In genomic region chr11:124725719-124726105, GRCh38 we compare ENCODE assay signal across 10 cellular contexts. TPM values are rescaled to one million over a fixed set of nuclear protein-coding genes. Genes with fewer than 3 reads are reported as not detected.
DNase-seq lines count a peak whose midpoint lies in the region; ATAC-seq and TF ChIP-seq lines count a peak whose summit lies in the region.
"Had no signal": no experiment of that assay in that cellular context is flagged by ENCODE, and none has a peak within 500 bp of the region (broad histone marks: within the 10 kb centered on the region; RNA-seq: fewer than 3 reads in every experiment).

No MANE protein-coding gene starts in this region.

- peaks cover 26% of the 10 kb centered on the region for H3K27me3 Mint-ChIP-seq in memory B cell
- H3K27me3 Mint-ChIP-seq in mesothelial cell of epicardium (ENCODE audit: low read depth): peaks cover 72% of the 10 kb centered on the region

- no peak overlapping the region for H3K27ac Mint-ChIP-seq in memory B cell
- no peak overlapping the region for H3K27ac Mint-ChIP-seq in mesothelial cell of epicardium

- H3K4me1 ChIP-seq in HAP-1: peaks cover 11% of the 10 kb centered on the region
- H3K4me1 ChIP-seq: SJSA1 had no signal

- peak overlapping the region; percentile 45 for H3K4me3 Mint-ChIP-seq in memory B cell
- no peak overlapping the region for H3K4me3 Mint-ChIP-seq in mesothelial cell of epicardium

- peaks cover 4% of the 10 kb centered on the region; the same call in 1 of the 2 replicates for H3K27me3 ChIP-seq in HAP-1 (ENCODE audit: low read depth)
- H3K27me3 ChIP-seq: SJSA1 had no signal

- peak overlapping the region; percentile 77 for H3K27ac ChIP-seq in VCaP
- H3K27ac ChIP-seq: SJSA1 had no signal

- no peaks in the 10 kb centered on the region for H3K9me3 ChIP-seq in HAP-1
- H3K9me3 ChIP-seq: SJSA1 had no signal

- H3K9me3 Mint-ChIP-seq in memory B cell: no peaks in the 10 kb centered on the region
- no peaks in the 10 kb centered on the region for H3K9me3 Mint-ChIP-seq in mesothelial cell of epicardium

- ATAC-seq in HG03097 (IDR thresholded peaks at IDR 0.05; ENCODE audit: low FRiP score, unreplicated experiment) (peak; percentile 10), memory B cell (ENCODE audit: low read depth) (peak; percentile 15)

- DNase-seq in GF-D8 (lab: John Stamatoyannopoulos, UW) (peak; percentile 90), memory B cell (ENCODE audit: low spot score in 2 of 2) (no peak), NCI-H146 (lab: John Stamatoyannopoulos, UW) (no peak), mucosa of gallbladder (ENCODE audit: low spot score) (no peak), mesothelial cell of epicardium (ENCODE audit: low spot score in 2 of 2, unreplicated experiment in 2 of 2) (no peak), HAP-1 (ENCODE audit: low spot score in 2 of 2) (no peak)

- in situ Hi-C loops in HAP-1 (cut with MboI; ENCODE audit: low sequenced_read_pairs): no loop called here

- peaks cover 3% of the 10 kb centered on the region for H3K36me3 Mint-ChIP-seq in memory B cell
- no peaks in the 10 kb centered on the region for H3K36me3 Mint-ChIP-seq in mesothelial cell of epicardium

- no peaks in the 10 kb centered on the region for H3K36me3 ChIP-seq in HAP-1 (replicated peaks)
- H3K36me3 ChIP-seq: SJSA1 had no signal

- TF ChIP-seq CTCF in VCaP (conservative IDR thresholded peaks at IDR 0.05): no peak
- no peak for TF ChIP-seq CTCF in mesothelial cell of epicardium (IDR thresholded peaks at IDR 0.05; ENCODE audit: unreplicated experiment)

- no peak overlapping the region for H3K4me3 ChIP-seq in HAP-1
- H3K4me3 ChIP-seq: SJSA1 had no signal

- H3K4me1 Mint-ChIP-seq in memory B cell: peaks cover 15% of the 10 kb centered on the region
- peaks cover 21% of the 10 kb centered on the region for H3K4me1 Mint-ChIP-seq in mesothelial cell of epicardium

RNA-seq across cellular contexts. Expression of gene NRGN, which starts 14.0 kb away (rescaled TPM):
- 6.1 TPM for total RNA-seq in mucosa of gallbladder
- 2.7 to 2.9 TPM (median 2.7 TPM) in 3 replicates for total RNA-seq in mesothelial cell of epicardium
- total RNA-seq: kidney epithelial cell had no signal

RNA-seq across cellular contexts. Expression of gene VSIG2, which starts 26.3 kb away (rescaled TPM):
- total RNA-seq in mucosa of gallbladder (24.3 TPM), mesothelial cell of epicardium (0.25 to 0.66 TPM (median 0.44 TPM) in 3 replicates)
- total RNA-seq: SJSA1 had no signal

RNA-seq across cellular contexts. Expression of gene ESAM, which starts 36.4 kb away (rescaled TPM):
- 22.0 TPM for total RNA-seq in mucosa of gallbladder
- 0.85 to 1.1 TPM (median 0.95 TPM) in 3 replicates for total RNA-seq in mesothelial cell of epicardium

RNA-seq across cellular contexts. Expression of gene SPA17, which starts 52.0 kb away (rescaled TPM):
- total RNA-seq in mucosa of gallbladder: 6.4 TPM
- total RNA-seq in mesothelial cell of epicardium: 3.8 to 7.7 TPM (median 5.5 TPM) in 3 replicates

RNA-seq across cellular contexts. Expression of gene SIAE, which starts 52.2 kb away (rescaled TPM):
- total RNA-seq in mucosa of gallbladder: 33.1 TPM
- 8.8 to 10.7 TPM (median 8.8 TPM) in 3 replicates for total RNA-seq in mesothelial cell of epicardium

Comparison
In these comparisons a context has a peak if more than half of its experiments do, and no peak if none do; other contexts are left out.
1. RNA of gene VSIG2, which starts 26.3 kb away (total RNA-seq): 24.3 TPM in mucosa of gallbladder (single experiment); 0.25 to 0.66 TPM in mesothelial cell of epicardium; every median in the first group is over 10 times any median in the second.
2. RNA of gene ESAM, which starts 36.4 kb away (total RNA-seq): 22.0 TPM in mucosa of gallbladder (single experiment); 0.85 to 1.1 TPM in mesothelial cell of epicardium; every median in the first group is over 10 times any median in the second.